Comparison of ENCODE assay signal across 23 cellular contexts in genomic region chr2:226671177-226671676, GRCh38.
DNase-seq lines count a peak whose midpoint lies in the region; ATAC-seq, FAIRE-seq and TF ChIP-seq lines count a peak whose summit lies in the region.
"Had no signal": no experiment of that assay in that cellular context is flagged by ENCODE, and none has a peak within 500 bp of the region (broad histone marks: within the 10 kb centered on the region; RNA-seq: fewer than 3 reads in every experiment).

No MANE protein-coding gene starts in this region.

- intact Hi-C loops in left colon (cut with DNase I, micrococcal nuclease) (no loop called here), sciatic nerve (cut with DNase I) (no loop called here)

- no peak overlapping the region for H3K18ac ChIP-seq in H1 (ENCODE audit: extremely low read depth, low read length)

- CTCF ChIA-PET in H1 (lab: Charles Lee; ENCODE audit: partially characterized antibody), result interaction anchor here (0.9 kb wide), 1 partner anchor 455 kb away, joined by 3 read pairs; no protein-coding TSS in a partner anchor

- H2BK5ac ChIP-seq in H1 (ENCODE audit: low read depth, low read length), result no peak overlapping the region

- TF ChIP-seq CTCF in H1 (IDR thresholded peaks at IDR 0.05; ENCODE audit: control extremely low read depth in 1 of 3, insufficient read depth in 1 of 3, low read depth in 1 of 3, low read length in 3 of 3), result no peak
- TF ChIP-seq CTCF in suprapubic skin (IDR thresholded peaks at IDR 0.05), result no peak

- H3K9ac ChIP-seq in H1 (replicated peaks in 1 of 4; ENCODE audit: extremely low read depth in 1 of 4, low read depth in 3 of 4, low read length in 3 of 4), result no peak overlapping the region

- H3K36me3 ChIP-seq in H1 (ENCODE audit: control insufficient read depth in 2 of 4, insufficient read depth in 4 of 4, low read length in 3 of 4) (no peaks in the 10 kb centered on the region), suprapubic skin (no peaks in the 10 kb centered on the region)
- H3K36me3 ChIP-seq: brain microvascular endothelial cell, pancreas had no signal

- no peak overlapping the region for H2BK120ac ChIP-seq in H1 (replicated peaks; ENCODE audit: low read depth, low read length)

- H4K91ac ChIP-seq in H1 (replicated peaks; ENCODE audit: insufficient read length, low read length), result no peak overlapping the region

- H4K20me1 ChIP-seq in H1 (replicated peaks in 1 of 2; ENCODE audit: control insufficient read depth in 1 of 2, insufficient read depth in 2 of 2, low read length in 2 of 2), result no peaks in the 10 kb centered on the region

- DNase-seq in SIG-M5 treated with dmso at 0.1 percent for 504 hours (lab: John Stamatoyannopoulos, UW; ENCODE audit: unreplicated experiment), result peak; percentile 65
- no peak for DNase-seq in SIG-M5 (lab: John Stamatoyannopoulos, UW)
- DNase-seq in H1 (ENCODE audit: low read depth in 1 of 2, low spot score in 2 of 2), result no peak
- DNase-seq in left colon, result no peak
- no peak for DNase-seq in suprapubic skin (ENCODE audit: low spot score in 2 of 2)
- no peak for DNase-seq in sciatic nerve (ENCODE audit: low spot score)
- DNase-seq in NCI-H2029 treated with DMSO at 0.1 percent for 48 hours (lab: John Stamatoyannopoulos, UW), result no peak
- no peak for DNase-seq in DMS79 (lab: John Stamatoyannopoulos, UW)
- DNase-seq: activated naive CD4-positive, alpha-beta T cell treated with Interleukin-2 at 50 U/mL for 16 hours; brain microvascular endothelial cell; CD4-positive, alpha-beta memory T cell; EL; foreskin melanocyte; HFFc6; Kasumi-1; NCI-H1694; NCI-H510A; pancreas; stimulated activated CD4-positive, alpha-beta T cell treated with anti-CD3 and anti-CD28 coated beads, Interleukin-15, amount 100 ng/mL, for 24 hours had no signal

- TF ChIP-seq EP300 in H1 (IDR thresholded peaks at IDR 0.05; ENCODE audit: borderline replicate concordance in 1 of 2, low read depth in 2 of 2, low read length in 2 of 2) (no peak), suprapubic skin (IDR thresholded peaks at IDR 0.05) (no peak)

- H3K4me2 ChIP-seq in H1 (ENCODE audit: insufficient read depth in 1 of 2, low read depth in 2 of 2, low read length in 2 of 2), result no peak overlapping the region

- H3K79me2 ChIP-seq in H1 (ENCODE audit: control insufficient read depth in 1 of 2, insufficient read depth in 2 of 2, low read length in 2 of 2), result no peaks in the 10 kb centered on the region

- TF ChIP-seq POLR2A in H1 (IDR thresholded peaks at IDR 0.05; ENCODE audit: control extremely low read depth in 1 of 2, low read depth in 2 of 2, low read length in 2 of 2) (no peak), suprapubic skin (IDR thresholded peaks at IDR 0.05) (no peak)

- no peaks in the 10 kb centered on the region for H3K79me1 ChIP-seq in H1 (ENCODE audit: low read depth, low read length)

- no peak for FAIRE-seq in H1 (lab: Jason Lieb, UNC)
- FAIRE-seq: A204.1, pancreas, RCC 7860 had no signal

- no peak overlapping the region for H2BK12ac ChIP-seq in H1 (ENCODE audit: low read depth, low read length)

- H3K9me3 ChIP-seq in H1 (ENCODE audit: insufficient read depth in 2 of 2, low read depth in 1 of 2, low read length in 1 of 2) (no peaks in the 10 kb centered on the region), suprapubic skin (no peaks in the 10 kb centered on the region)
- H3K9me3 ChIP-seq: pancreas had no signal

- no peak overlapping the region for H3K56ac ChIP-seq in H1 (replicated peaks; ENCODE audit: insufficient read length, low read depth, low read length)

- POLR2A ChIA-PET in H1 (lab: Charles Lee; ENCODE audit: partially characterized antibody), result no interaction called here

- ATAC-seq in left colon, result peak; percentile 55
- ATAC-seq in sciatic nerve, result no peak
- ATAC-seq: activated CD4-positive, CD25-positive, alpha-beta regulatory T cell treated with anti-CD3 and anti-CD28 coated beads, Interleukin-2, amount 50 U/mL, for 24 hours had no signal

- no peak overlapping the region for H3K14ac ChIP-seq in H1 (ENCODE audit: insufficient read length)

- H4K5ac ChIP-seq in H1 (ENCODE audit: insufficient read length, low read depth, low read length), result no peak overlapping the region

- H3K4ac ChIP-seq in H1 (replicated peaks; ENCODE audit: insufficient read length, low read depth, low read length), result no peak overlapping the region

- H2AFZ ChIP-seq in H1 (ENCODE audit: low read length), result peak overlapping the region; percentile 45; the same call in 1 of the 2 replicates

- H2AK5ac ChIP-seq in H1 (ENCODE audit: low read depth, low read length), result no peak overlapping the region

- H3K27me3 ChIP-seq in H1 (replicated peaks in 1 of 4; ENCODE audit: control insufficient read depth in 3 of 4, extremely low read depth in 1 of 4, insufficient read depth in 3 of 4, low read length in 3 of 4) (no peaks in the 10 kb centered on the region), suprapubic skin (no peaks in the 10 kb centered on the region)
- H3K27me3 ChIP-seq: brain microvascular endothelial cell, pancreas had no signal

- no peak overlapping the region for H3K23ac ChIP-seq in H1 (ENCODE audit: insufficient read length)

- H2BK20ac ChIP-seq in H1 (ENCODE audit: low read length), result no peak overlapping the region

- no peak overlapping the region for H4K8ac ChIP-seq in H1 (ENCODE audit: extremely low read depth, insufficient read depth, low read length)

- WGBS in H1 (ENCODE audit: extremely low coverage in 1 of 2, insufficient coverage in 1 of 2, insufficient read length in 1 of 2, insufficient replicate concordance in 2 of 2, low coverage in 1 of 2, low lambda C conversion rate in 2 of 2, missing lambda C conversion rate in 1 of 2), 2 experiments, result 93% methylated on average over 4 of the region's 4 CpGs; no CpG with 5 or more reads in 1 of the 2 experiments
- 38% methylated on average over 4 of the region's 4 CpGs for WGBS in suprapubic skin

- no peak for TF ChIP-seq RAD21 in H1 (IDR thresholded peaks at IDR 0.05 in 1 of 2, conservative IDR thresholded peaks at IDR 0.05 in 1 of 2; ENCODE audit: low read depth in 2 of 2, low read length in 2 of 2)

- H3K4me1 ChIP-seq in H1 (replicated peaks in 1 of 4; ENCODE audit: control insufficient read depth in 3 of 4, insufficient read depth in 4 of 4, low read length in 3 of 4) (no peaks in the 10 kb centered on the region), suprapubic skin (peaks cover 31% of the 10 kb centered on the region)
- H3K4me1 ChIP-seq: pancreas had no signal

- no peak overlapping the region for H2BK15ac ChIP-seq in H1 (ENCODE audit: low read length)

- no peak overlapping the region for H3K27ac ChIP-seq in H1 (ENCODE audit: low read depth, low read length)
- H3K27ac ChIP-seq in suprapubic skin, result peak overlapping the region; percentile 59
- H3K27ac ChIP-seq: brain microvascular endothelial cell, HL-60, pancreas had no signal

- H3K4me3 ChIP-seq in H1 (ENCODE audit: extremely low read depth in 1 of 4, insufficient read depth in 2 of 4, low read depth in 3 of 4, low read length in 4 of 4) (no peak overlapping the region), suprapubic skin (no peak overlapping the region)
- H3K4me3 ChIP-seq: pancreas had no signal

- H3K23me2 ChIP-seq in H1 (ENCODE audit: low read depth, low read length), result no peaks in the 10 kb centered on the region

TF ChIP-seq in H1, 55 proteins besides CTCF, POLR2A, EP300 and RAD21:
- no peak for TF ChIP-seq KDM5A (IDR thresholded peaks at IDR 0.05; ENCODE audit: low read length)
- TF ChIP-seq HDAC6 (IDR thresholded peaks at IDR 0.05; ENCODE audit: low read depth, low read length), result no peak
- no peak for TF ChIP-seq ZNF274 (IDR thresholded peaks at IDR 0.05; ENCODE audit: borderline replicate concordance, extremely low read depth, low read length)
- no peak for TF ChIP-seq POLR2AphosphoS5 (IDR thresholded peaks at IDR 0.05; ENCODE audit: low read depth, low read length)
- TF ChIP-seq ASH2L (IDR thresholded peaks at IDR 0.05; ENCODE audit: low read length), result no peak
- no peak for TF ChIP-seq EGR1 (IDR thresholded peaks at IDR 0.05; ENCODE audit: borderline replicate concordance, low read depth, low read length)
- no peak for TF ChIP-seq SIRT6 (IDR thresholded peaks at IDR 0.05; ENCODE audit: low read length)
- TF ChIP-seq YY1 (IDR thresholded peaks at IDR 0.05; ENCODE audit: low read depth, low read length), result no peak
- TF ChIP-seq GABPA (IDR thresholded peaks at IDR 0.05; ENCODE audit: borderline replicate concordance, insufficient read depth, low read length), result no peak
- TF ChIP-seq KDM1A (IDR thresholded peaks at IDR 0.05; ENCODE audit: borderline replicate concordance, low read length), result no peak
- no peak for TF ChIP-seq PHF8 (conservative IDR thresholded peaks at IDR 0.05; ENCODE audit: low read depth, low read length)
- no peak for TF ChIP-seq KDM4A (IDR thresholded peaks at IDR 0.05; ENCODE audit: low read depth, low read length, severe bottlenecking)
- TF ChIP-seq TCF12 (IDR thresholded peaks at IDR 0.05; ENCODE audit: low read depth, low read length), result no peak
